In genomic region chr6:166419268-166419667, GRCh38 we compare ENCODE assay signal across 9 cellular contexts. TPM values are rescaled to one million over a fixed set of nuclear protein-coding genes. Genes with fewer than 3 reads are reported as not detected.
A peak's percentile ranks its signal among the peaks of the same experiment; 100 is the strongest.
DNase-seq lines count a peak whose midpoint lies in the region; ATAC-seq and TF ChIP-seq lines count a peak whose summit lies in the region.
"Had no signal": no experiment of that assay in that cellular context is flagged by ENCODE, and none has a peak within 500 bp of the region (broad histone marks: within the 10 kb centered on the region; RNA-seq: fewer than 3 reads in every experiment).

No MANE protein-coding gene starts in this region.

- H3K27ac ChIP-seq in stomach: peak overlapping the region in 1 of 5 donors; percentile 18
- H3K27ac ChIP-seq: thoracic aorta had no signal

- H3K4me3 ChIP-seq in astrocyte of the spinal cord (ENCODE audit: low read depth, low read length) (no peak overlapping the region), stomach (no peak overlapping the region)
- H3K4me3 ChIP-seq: thoracic aorta had no signal

- peaks cover 55 to 97% (median 90%) of the 10 kb centered on the region in 4 donors for H3K36me3 ChIP-seq in stomach
- H3K36me3 ChIP-seq: thoracic aorta had no signal

- intact Hi-C loops in stomach (cut with DNase I; ENCODE audit: low total_unique reads): no loop called here

- TF ChIP-seq POLR2A in stomach (IDR thresholded peaks at IDR 0.05): no peak

- H3K9me3 ChIP-seq in stomach: no peaks in the 10 kb centered on the region
- H3K9me3 ChIP-seq: thoracic aorta had no signal

- peak; percentile 79 for DNase-seq in SW480 (ENCODE audit: low spot score)
- DNase-seq in astrocyte of the spinal cord (ENCODE audit: low read depth, low spot score): peak; percentile 64
- peak; percentile 65 for DNase-seq in stimulated activated naive CD8-positive, alpha-beta T cell treated with anti-CD3 and anti-CD28 coated beads, Interleukin-15, Interleukin-2, amounts not matched to agents 100 U/mL and 50 U/mL, for 24 hours
- DNase-seq in stomach: no peak
- no peak for DNase-seq in DMS79 treated with DMSO at 0.1 percent for 48 hours (lab: John Stamatoyannopoulos, UW)
- no peak for DNase-seq in T1000 (lab: John Stamatoyannopoulos, UW)

- ATAC-seq in GM18520 (IDR thresholded peaks at IDR 0.05; ENCODE audit: unreplicated experiment) (peak; percentile 83), HG02852 (IDR thresholded peaks at IDR 0.05; ENCODE audit: unreplicated experiment) (peak; percentile 98)
- ATAC-seq in stimulated activated naive CD8-positive, alpha-beta T cell treated with anti-CD3 and anti-CD28 coated beads, Interleukin-15, Interleukin-2, amounts not matched to agents 100 U/mL and 50 U/mL, for 24 hours: peak; percentile 71

- in situ Hi-C loops in astrocyte of the spinal cord (cut with HindIII; ENCODE audit: low sequenced_read_pairs): no loop called here

- no peak for TF ChIP-seq EP300 in stomach (IDR thresholded peaks at IDR 0.05)

- no peaks in the 10 kb centered on the region for H3K27me3 ChIP-seq in stomach

- no peak for TF ChIP-seq CTCF in astrocyte of the spinal cord (IDR thresholded peaks at IDR 0.05; ENCODE audit: low read depth, low read length)
- no peak for TF ChIP-seq CTCF in stomach (IDR thresholded peaks at IDR 0.05)

- WGBS in stomach, 5 donors: 68 to 81% (median 74%) methylated on average over 7 of the region's 7 CpGs

- H3K4me1 ChIP-seq in stomach: peaks cover 0 to 18% (median 0%) of the 10 kb centered on the region in 4 donors

RNA-seq across cellular contexts. Expression of gene MPC1, which starts 36.5 kb away (rescaled TPM):
- total RNA-seq in stomach: 100 to 1,000 TPM in 1 of 5 donors, 10 to 100 TPM in 4; 48.4 to 120 (median 88.1) TPM
- 100 to 1,000 TPM in 2 of 3 donors, 10 to 100 TPM in 1; 64.7 to 188 (median 155) TPM for polyA plus RNA-seq in stomach

Comparison
In these comparisons a context has a peak if more than half of its experiments do, and no peak if none do; other contexts are left out.
1. DNase-seq: peak in SW480 (single experiment), astrocyte of the spinal cord (single experiment) and stimulated activated naive CD8-positive, alpha-beta T cell treated with anti-CD3 and anti-CD28 coated beads, Interleukin-15, Interleukin-2, amounts not matched to agents 100 U/mL and 50 U/mL, for 24 hours (single experiment); none in stomach (single experiment), DMS79 treated with DMSO at 0.1 percent for 48 hours (single experiment) and T1000 (single experiment).
2. Peak in every context shown above with its lines, with median percentiles within 50 percentile points of each other: ATAC-seq.